9 cellular contexts compared by ENCODE assay signal in genomic region chr1:161098161-161099068, GRCh38. TPM values are rescaled to one million over a fixed set of nuclear protein-coding genes. Genes with fewer than 3 reads are reported as not detected.
DNase-seq lines count a peak whose midpoint lies in the region; ATAC-seq, FAIRE-seq and TF ChIP-seq lines count a peak whose summit lies in the region.
"Had no signal": no experiment of that assay in that cellular context is flagged by ENCODE, and none has a peak within 500 bp of the region (broad histone marks: within the 10 kb centered on the region; RNA-seq: fewer than 3 reads in every experiment).

KLHDC9 (plus strand) TSS chr1:161098361; CDS start chr1:161098536, 175 bp downstream.

- H3K9me3 Mint-ChIP-seq in activated naive CD8-positive, alpha-beta T cell treated with anti-CD3 and anti-CD28 coated beads for 36 hours: no peaks in the 10 kb centered on the region
- H3K9me3 Mint-ChIP-seq in osteocyte (ENCODE audit: unreplicated experiment): no peaks in the 10 kb centered on the region

- no peaks in the 10 kb centered on the region for H3K9me3 ChIP-seq in tibial nerve

- peaks cover 0 to 36% (median 4%) of the 10 kb centered on the region in 3 donors for H3K36me3 ChIP-seq in tibial nerve

- no peak for TF ChIP-seq CTCF in osteocyte (IDR thresholded peaks at IDR 0.05)
- no peak for TF ChIP-seq CTCF in tibial nerve (IDR thresholded peaks at IDR 0.05)

- H3K27ac Mint-ChIP-seq in activated naive CD8-positive, alpha-beta T cell treated with anti-CD3 and anti-CD28 coated beads for 36 hours: peak within 1 kb of the TSS; percentile 73
- peak within 1 kb of the TSS; percentile 39 for H3K27ac Mint-ChIP-seq in osteocyte (ENCODE audit: unreplicated experiment)

- peaks cover 42% of the 10 kb centered on the region for H3K4me1 Mint-ChIP-seq in activated naive CD8-positive, alpha-beta T cell treated with anti-CD3 and anti-CD28 coated beads for 36 hours
- H3K4me1 Mint-ChIP-seq in osteocyte (ENCODE audit: unreplicated experiment): peaks cover 11% of the 10 kb centered on the region

- peaks cover 0 to 33% (median 10%) of the 10 kb centered on the region in 4 donors for H3K4me1 ChIP-seq in tibial nerve
- H3K4me1 ChIP-seq: SJSA1 had no signal

- H3K27ac ChIP-seq in tibial nerve: peak within 1 kb of the TSS; percentile 7 to 73 (median 42)
- H3K27ac ChIP-seq: SJSA1 had no signal

- peak within 1 kb of the TSS; percentile 41 to 69 (median 54) for H3K4me3 ChIP-seq in tibial nerve
- H3K4me3 ChIP-seq: SJSA1 had no signal

- ATAC-seq in GM19397 (IDR thresholded peaks at IDR 0.05; ENCODE audit: unreplicated experiment): peak; percentile 77
- ATAC-seq in HG03558 (IDR thresholded peaks at IDR 0.05; ENCODE audit: extremely low read depth, unreplicated experiment): peak; percentile 42
- peak; percentile 82 for ATAC-seq in Right ventricle myocardium superior (ENCODE audit: poor library complexity)

- H3K36me3 Mint-ChIP-seq in activated naive CD8-positive, alpha-beta T cell treated with anti-CD3 and anti-CD28 coated beads for 36 hours: peaks cover 13% of the 10 kb centered on the region
- H3K36me3 Mint-ChIP-seq in osteocyte (ENCODE audit: unreplicated experiment): peaks cover 5% of the 10 kb centered on the region

- intact Hi-C loops in Right ventricle myocardium superior (cut with DNase I): loop anchor here (2.0 to 5.0 kb wide), 2 partner anchors 51 to 102 kb away; partner anchors contain the start of gene USF1

- H3K27me3 Mint-ChIP-seq in activated naive CD8-positive, alpha-beta T cell treated with anti-CD3 and anti-CD28 coated beads for 36 hours: no peaks in the 10 kb centered on the region
- H3K27me3 Mint-ChIP-seq in osteocyte (ENCODE audit: unreplicated experiment): peaks cover 18% of the 10 kb centered on the region

- TF ChIP-seq EP300 in tibial nerve (IDR thresholded peaks at IDR 0.05): peak in 1 of 2 donors; percentile 6

- DNase-seq in CD1c-positive myeloid dendritic cell (ENCODE audit: extremely low spot score) (peak; percentile 15), RCC 7860 (ENCODE audit: low spot score) (peak; percentile 66), Right ventricle myocardium superior (peak; percentile 78), osteocyte (ENCODE audit: extremely low spot score, unreplicated experiment) (peak; percentile 88), tibial nerve (ENCODE audit: low spot score in 2 of 2) (peak; percentile 46 to 51)
- peak; percentile 84 for DNase-seq in activated naive CD8-positive, alpha-beta T cell treated with anti-CD3 and anti-CD28 coated beads for 36 hours

- no peaks in the 10 kb centered on the region for H3K27me3 ChIP-seq in tibial nerve
- H3K27me3 ChIP-seq: SJSA1 had no signal

- WGBS in tibial nerve, 2 donors: 13 to 23% methylated on average over 28 to 53 of the region's 73 CpGs

- no peak for TF ChIP-seq POLR2A in tibial nerve (IDR thresholded peaks at IDR 0.05)

- H3K4me3 Mint-ChIP-seq in activated naive CD8-positive, alpha-beta T cell treated with anti-CD3 and anti-CD28 coated beads for 36 hours: peak within 1 kb of the TSS; percentile 77
- peak within 1 kb of the TSS; percentile 79 for H3K4me3 Mint-ChIP-seq in osteocyte (ENCODE audit: unreplicated experiment)

- FAIRE-seq in RCC 7860 (lab: Jason Lieb, UNC): no peak

RNA-seq across cellular contexts. Expression of gene KLHDC9, which starts in this region (rescaled TPM):
- total RNA-seq in activated naive CD8-positive, alpha-beta T cell treated with anti-CD3 and anti-CD28 coated beads for 36 hours: under 1 TPM; 0.33 to 0.46 TPM
- 4.7 TPM for total RNA-seq in Right ventricle myocardium superior
- total RNA-seq in osteocyte: 3.6 and 3.7 TPM in 2 replicates
- total RNA-seq in tibial nerve: 10 to 100 TPM in 1 of 4 donors, 1 to 10 TPM in 3; 7.9 to 12.9 (median 9.1) TPM
- total RNA-seq: SJSA1 had no signal

Comparison
In these comparisons a context has a peak if more than half of its experiments do, and no peak if none do; other contexts are left out.
1. Peak in every context shown above with its lines: DNase-seq, ATAC-seq, H3K4me3 ChIP-seq and H3K27ac ChIP-seq.
2. Peak in DNase-seq in activated naive CD8-positive, alpha-beta T cell treated with anti-CD3 and anti-CD28 coated beads for 36 hours; RNA of the gene not detected or under 1 TPM.
3. DNase-seq: peak in every context shown above with its lines; median percentile 88 in osteocyte; 84 in activated naive CD8-positive, alpha-beta T cell treated with anti-CD3 and anti-CD28 coated beads for 36 hours; 78 in Right ventricle myocardium superior; 66 in RCC 7860; 48 in tibial nerve; 15 in CD1c-positive myeloid dendritic cell.